ENCODE assay signal across 19 cellular contexts in the genomic region with DNA sequence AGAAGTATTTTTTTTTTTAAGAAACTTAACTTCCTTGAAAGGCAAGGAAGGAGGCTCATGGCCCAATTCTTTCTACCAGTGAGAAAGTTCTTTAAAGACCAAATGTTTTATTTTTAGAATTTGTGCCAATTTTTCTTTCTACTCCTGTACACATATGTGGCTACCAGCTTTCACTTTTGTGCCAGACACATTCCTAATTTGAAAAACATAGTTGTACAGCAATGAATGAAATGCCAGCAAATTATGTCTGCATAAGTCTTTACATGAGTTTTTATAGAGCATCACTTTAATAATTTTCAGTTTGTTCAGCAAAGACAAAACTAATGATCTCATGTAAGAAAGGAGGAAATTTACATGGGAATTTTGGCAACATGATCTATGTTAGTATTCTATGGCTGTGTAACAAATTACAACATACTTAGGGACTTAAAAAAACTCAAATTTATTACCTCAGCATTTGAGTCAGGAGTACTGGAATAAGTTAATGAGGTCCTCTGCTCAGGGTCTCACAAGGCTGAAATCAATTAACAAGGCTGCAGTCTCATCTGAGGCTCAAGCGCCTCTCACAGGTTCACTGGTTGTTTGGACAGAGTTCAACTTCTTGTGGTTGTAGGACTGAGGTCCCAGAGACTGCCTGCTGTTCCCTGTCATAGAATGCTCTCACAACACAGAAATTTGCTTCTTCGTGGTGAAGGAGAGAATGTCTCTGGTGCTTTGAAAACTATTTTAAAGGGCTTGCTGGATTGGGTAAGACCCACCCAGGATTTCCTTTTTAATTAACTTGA.
DNase-seq lines count a peak whose midpoint lies in the region; ATAC-seq and TF ChIP-seq lines count a peak whose summit lies in the region.
"Had no signal": no experiment of that assay in that cellular context is flagged by ENCODE, and none has a peak within 500 bp of the region (broad histone marks: within the 10 kb centered on the region; RNA-seq: fewer than 3 reads in every experiment).

No MANE protein-coding gene starts in this region.

- no peak overlapping the region for H3K4me3 ChIP-seq in astrocyte of the cerebellum (ENCODE audit: low read depth, low read length)
- H3K4me3 ChIP-seq in fibroblast of the aortic adventitia (ENCODE audit: low read depth, low read length): no peak overlapping the region
- no peak overlapping the region for H3K4me3 ChIP-seq in mucosa of descending colon
- H3K4me3 ChIP-seq: GM12878 had no signal

- intact Hi-C loops in left ventricle myocardium superior (cut with micrococcal nuclease) (no loop called here), Right ventricle myocardium superior (cut with DNase I) (no loop called here), mucosa of descending colon (cut with DNase I, micrococcal nuclease) (no loop called here)

- TF ChIP-seq CTCF in astrocyte of the cerebellum (IDR thresholded peaks at IDR 0.05; ENCODE audit: low read depth, low read length, missing control alignments): no peak
- no peak for TF ChIP-seq CTCF in fibroblast of the aortic adventitia (IDR thresholded peaks at IDR 0.05; ENCODE audit: insufficient read depth, low read length)
- TF ChIP-seq CTCF in mucosa of descending colon (IDR thresholded peaks at IDR 0.05): no peak

- ATAC-seq in left ventricle myocardium superior: no peak
- ATAC-seq in Right ventricle myocardium superior (ENCODE audit: poor library complexity): no peak
- ATAC-seq in mucosa of descending colon: no peak
- ATAC-seq in GM21786 (IDR thresholded peaks at IDR 0.05; ENCODE audit: unreplicated experiment): no peak
- ATAC-seq: GM12878 had no signal

- peak; percentile 35 for DNase-seq in NCI-H446 treated with DMSO at 0.1 percent for 48 hours (lab: John Stamatoyannopoulos, UW)
- DNase-seq in astrocyte of the cerebellum (ENCODE audit: low read depth): peak; percentile 53
- peak; percentile 17 for DNase-seq in fibroblast of the aortic adventitia (ENCODE audit: low read depth)
- DNase-seq in left ventricle myocardium superior: no peak
- DNase-seq in Right ventricle myocardium superior: no peak
- no peak for DNase-seq in mucosa of descending colon
- DNase-seq: ACHN, DND-41, GF-D8, GOT3, Kasumi-1, NCI-H1105, NCI-H1694 treated with DMSO at 0.1 percent for 48 hours, NCI-H510A treated with DMSO at 0.1 percent for 48 hours, NCI-H82, RPMI8226, SIG-M5 had no signal

- in situ Hi-C loops in astrocyte of the cerebellum (cut with HindIII; ENCODE audit: low sequenced_read_pairs): no loop called here

- peaks cover 2% of the 10 kb centered on the region for H3K9me3 ChIP-seq in mucosa of descending colon

- H3K4me1 ChIP-seq in mucosa of descending colon (ENCODE audit: low read depth): no peaks in the 10 kb centered on the region

- no peaks in the 10 kb centered on the region for H3K36me3 ChIP-seq in mucosa of descending colon (ENCODE audit: low read depth)

Comparison
In these comparisons a context has a peak if more than half of its experiments do, and no peak if none do; other contexts are left out.
1. DNase-seq: peak in NCI-H446 treated with DMSO at 0.1 percent for 48 hours (single experiment), astrocyte of the cerebellum (single experiment) and fibroblast of the aortic adventitia (single experiment); none in left ventricle myocardium superior (single experiment), Right ventricle myocardium superior (single experiment) and mucosa of descending colon (0 of 3).